27 cellular contexts compared by ENCODE assay signal in the genomic region with DNA sequence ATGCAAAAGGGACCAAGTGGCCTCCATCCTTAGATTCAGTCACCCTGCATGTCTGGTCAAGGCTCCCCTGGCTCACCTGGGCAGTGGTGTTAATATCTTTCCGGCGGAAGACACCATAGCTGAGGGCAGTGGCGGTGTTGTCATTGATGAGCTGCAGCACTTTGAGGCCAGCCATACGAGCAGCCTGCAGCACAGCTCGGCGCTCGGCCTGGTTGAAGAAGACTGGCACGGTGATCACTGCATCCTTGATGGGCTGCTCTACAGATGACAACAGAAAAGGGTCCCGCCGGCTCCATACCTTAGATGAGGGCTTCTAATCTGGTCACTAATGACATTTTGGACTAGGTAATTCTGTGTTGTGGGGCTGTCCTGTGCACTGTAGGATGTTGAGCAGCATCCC. TPM values are rescaled to one million over a fixed set of nuclear protein-coding genes. Genes with fewer than 3 reads are reported as not detected.
DNase-seq lines count a peak whose midpoint lies in the region; ATAC-seq and TF ChIP-seq lines count a peak whose summit lies in the region.
"Had no signal": no experiment of that assay in that cellular context is flagged by ENCODE, and none has a peak within 500 bp of the region (broad histone marks: within the 10 kb centered on the region; RNA-seq: fewer than 3 reads in every experiment).

No MANE protein-coding gene starts in this region.

- H2AFZ ChIP-seq in GM23338 = no peak overlapping the region

- H3K9me3 ChIP-seq in endodermal cell (ENCODE audit: control insufficient read depth, low read length) (no peaks in the 10 kb centered on the region), spleen (no peaks in the 10 kb centered on the region)
- H3K9me3 ChIP-seq: body of pancreas, esophagus squamous epithelium, gastrocnemius medialis, HAP-1, MG63, pancreas, SJSA1, upper lobe of left lung had no signal

- peaks cover 59% of the 10 kb centered on the region for H3K4me1 Mint-ChIP-seq in activated naive CD4-positive, alpha-beta T cell treated with anti-CD3 and anti-CD28 coated beads for 36 hours (ENCODE audit: low read depth)
- H3K4me1 Mint-ChIP-seq in GM23338 (peaks cover 14% of the 10 kb centered on the region), endodermal cell (peaks cover 16% of the 10 kb centered on the region)

- peak overlapping the region; percentile 41 for H3K4me3 Mint-ChIP-seq in activated naive CD4-positive, alpha-beta T cell treated with anti-CD3 and anti-CD28 coated beads for 36 hours
- H3K4me3 Mint-ChIP-seq in GM23338 (peak overlapping the region; percentile 50; the same call in 2 of the 3 replicates), endodermal cell (peak overlapping the region; percentile 90)

- intact Hi-C loops in activated naive CD4-positive, alpha-beta T cell treated with anti-CD3 and anti-CD28 coated beads for 36 hours (cut with micrococcal nuclease) = no loop called here
- intact Hi-C loops in spleen (cut with DNase I; ENCODE audit: low total_unique reads) = no loop called here

- H3K27ac Mint-ChIP-seq in activated naive CD4-positive, alpha-beta T cell treated with anti-CD3 and anti-CD28 coated beads for 36 hours = peak overlapping the region; percentile 24
- no peak overlapping the region for H3K27ac Mint-ChIP-seq in activated naive CD4-positive, alpha-beta T cell treated with anti-CD3 and anti-CD28 coated beads, Interleukin-2, amount 50 U/mL, for 72 hours
- H3K27ac Mint-ChIP-seq in GM23338 (no peak overlapping the region), endodermal cell (peak overlapping the region; percentile 26)

- WGBS in endodermal cell (ENCODE audit: insufficient coverage in 1 of 2, insufficient read length in 1 of 2), 2 experiments = 92 to 94% methylated on average over 10 of the region's 10 CpGs
- WGBS in spleen, 5 donors = 97 to 100% (median 98%) methylated on average over 7 to 10 of the region's 10 CpGs

- DNase-seq in activated naive CD4-positive, alpha-beta T cell treated with anti-CD3 and anti-CD28 coated beads for 36 hours = no peak
- no peak for DNase-seq in activated naive CD4-positive, alpha-beta T cell treated with anti-CD3 and anti-CD28 coated beads, Interleukin-2, amount 50 U/mL, for 72 hours (ENCODE audit: low spot score in 2 of 2)
- DNase-seq in GM23338 (ENCODE audit: low spot score) (no peak), endodermal cell (no peak), spleen (peak; percentile 54), NCI-H446 treated with DMSO at 0.1 percent for 48 hours (lab: John Stamatoyannopoulos, UW) (no peak), dermis blood vessel endothelial cell (no peak), occipital lobe (lab: John Stamatoyannopoulos, UW) (no peak)
- DNase-seq: ACHN; activated CD4-positive, alpha-beta T cell treated with anti-CD3 and anti-CD28 coated beads, Interleukin-2, amount 50 U/mL, for 48 hours; activated T-cell treated with anti-CD3 and anti-CD28 coated beads, Interleukin-2, amount 50 U/mL, for 1 hour; body of pancreas; C1 segment of cervical spinal cord; effector memory CD8-positive, alpha-beta T cell; esophagus squamous epithelium; gastrocnemius medialis; IMR-90; MG63; NCI-H1417; NCI-H510A treated with DMSO at 0.1 percent for 48 hours; right cardiac atrium; stimulated activated CD4-positive, alpha-beta T cell treated with anti-CD3 and anti-CD28 coated beads, Interleukin-12 subunit alpha, Interleukin-12 subunit beta, amount 100 ng/mL, for 4 hours; T-helper 9 cell; upper lobe of left lung had no signal

- no peak overlapping the region for H3K4me2 ChIP-seq in GM23338

- TF ChIP-seq CTCF in GM23338 (conservative IDR thresholded peaks at IDR 0.05; ENCODE audit: low read depth in 2 of 2) (no peak), endodermal cell (conservative IDR thresholded peaks at IDR 0.05) (no peak), spleen (IDR thresholded peaks at IDR 0.05 in 8 of 11, conservative IDR thresholded peaks at IDR 0.05 in 3 of 11) (no peak)

- H3F3A ChIP-seq in GM23338 (replicated peaks; ENCODE audit: low read depth) = peaks cover 16% of the 10 kb centered on the region

- no peak for TF ChIP-seq POLR2A in spleen (IDR thresholded peaks at IDR 0.05)

- no peak overlapping the region for H3K4me3 ChIP-seq in GM23338
- no peak overlapping the region for H3K4me3 ChIP-seq in endodermal cell (ENCODE audit: low read length)
- H3K4me3 ChIP-seq in spleen = no peak overlapping the region
- H3K4me3 ChIP-seq: body of pancreas, esophagus squamous epithelium, gastrocnemius medialis, HAP-1, MG63, SJSA1, upper lobe of left lung had no signal

- H3K27me3 ChIP-seq in GM23338 (ENCODE audit: insufficient read depth) (no peaks in the 10 kb centered on the region), endodermal cell (ENCODE audit: control insufficient read depth, insufficient read depth, low read length, poor library complexity, severe bottlenecking) (no peaks in the 10 kb centered on the region), spleen (replicated peaks in 1 of 7) (no peaks in the 10 kb centered on the region)
- H3K27me3 ChIP-seq: body of pancreas, esophagus squamous epithelium, gastrocnemius medialis, MG63, pancreas, SJSA1, upper lobe of left lung had no signal

- CTCF ChIA-PET in activated naive CD4-positive, alpha-beta T cell treated with anti-CD3 and anti-CD28 coated beads for 36 hours (lab: Charles Lee) = interaction anchor here (0.6 to 1.4 kb wide), 2 partner anchors 45 to 621 kb away, joined by 3 read pairs; no protein-coding TSS in a partner anchor

- no peaks in the 10 kb centered on the region for H3K9me2 ChIP-seq in GM23338 (ENCODE audit: insufficient read depth)

- H3K4me1 ChIP-seq in GM23338 (ENCODE audit: insufficient read depth) (peaks cover 14% of the 10 kb centered on the region), endodermal cell (ENCODE audit: control insufficient read depth, insufficient read depth, low read length) (no peaks in the 10 kb centered on the region), spleen (peaks cover 22 to 56% (median 29%) of the 10 kb centered on the region in 6 donors)

- H3K36me3 ChIP-seq in GM23338 (ENCODE audit: insufficient read depth) (peaks cover 52% of the 10 kb centered on the region), endodermal cell (ENCODE audit: control insufficient read depth, insufficient read depth, low read length) (peaks cover 63% of the 10 kb centered on the region), spleen (peaks cover 4 to 61% (median 56%) of the 10 kb centered on the region in 6 donors)

- no peaks in the 10 kb centered on the region for H3K27me3 Mint-ChIP-seq in activated naive CD4-positive, alpha-beta T cell treated with anti-CD3 and anti-CD28 coated beads for 36 hours (ENCODE audit: low read depth)
- peaks cover 17% of the 10 kb centered on the region for H3K27me3 Mint-ChIP-seq in GM23338 (ENCODE audit: insufficient read depth, low read depth, poor library complexity)
- no peaks in the 10 kb centered on the region for H3K27me3 Mint-ChIP-seq in endodermal cell (ENCODE audit: insufficient read depth)
- H3K27me3 Mint-ChIP-seq: effector memory CD8-positive, alpha-beta T cell had no signal

- H3K36me3 Mint-ChIP-seq in activated naive CD4-positive, alpha-beta T cell treated with anti-CD3 and anti-CD28 coated beads for 36 hours (ENCODE audit: low read depth) = peaks cover 46% of the 10 kb centered on the region
- H3K36me3 Mint-ChIP-seq in activated naive CD4-positive, alpha-beta T cell treated with anti-CD3 and anti-CD28 coated beads, Interleukin-2, amount 50 U/mL, for 72 hours = peaks cover 47 to 51% of the 10 kb centered on the region in 2 donors
- peaks cover 76% of the 10 kb centered on the region for H3K36me3 Mint-ChIP-seq in GM23338 (ENCODE audit: low read depth)
- peaks cover 67% of the 10 kb centered on the region for H3K36me3 Mint-ChIP-seq in endodermal cell (ENCODE audit: low read depth)

- H3K79me2 ChIP-seq in GM23338 (replicated peaks; ENCODE audit: insufficient read depth) = peaks cover 43% of the 10 kb centered on the region

- H3K9ac ChIP-seq in endodermal cell (ENCODE audit: extremely low read depth, low read length, poor library complexity, severe bottlenecking) = no peak overlapping the region

- H4K20me1 ChIP-seq in GM23338 (replicated peaks; ENCODE audit: insufficient read depth) = peaks cover 31% of the 10 kb centered on the region

- ATAC-seq in activated naive CD4-positive, alpha-beta T cell treated with anti-CD3 and anti-CD28 coated beads, Interleukin-2, amount 50 U/mL, for 72 hours = no peak
- no peak for ATAC-seq in GM23338
- ATAC-seq: body of pancreas; effector memory CD8-positive, alpha-beta T cell; gastrocnemius medialis; pancreas; right cardiac atrium had no signal

- no peak overlapping the region for H3K27ac ChIP-seq in GM23338 (ENCODE audit: low read depth)
- H3K27ac ChIP-seq in endodermal cell (ENCODE audit: low read depth, low read length) = no peak overlapping the region
- H3K27ac ChIP-seq in spleen = no peak overlapping the region
- H3K27ac ChIP-seq: body of pancreas, esophagus squamous epithelium, gastrocnemius medialis, pancreas, SJSA1, upper lobe of left lung had no signal

- no peaks in the 10 kb centered on the region for H3K9me3 Mint-ChIP-seq in activated naive CD4-positive, alpha-beta T cell treated with anti-CD3 and anti-CD28 coated beads for 36 hours
- H3K9me3 Mint-ChIP-seq in activated naive CD4-positive, alpha-beta T cell treated with anti-CD3 and anti-CD28 coated beads, Interleukin-2, amount 50 U/mL, for 72 hours = no peaks in the 10 kb centered on the region
- H3K9me3 Mint-ChIP-seq in GM23338 (peaks cover 7% of the 10 kb centered on the region; the same call in 1 of the 3 replicates), endodermal cell (peaks cover 4% of the 10 kb centered on the region)
- H3K9me3 Mint-ChIP-seq: effector memory CD8-positive, alpha-beta T cell had no signal

RNA-seq across cellular contexts. Expression of gene HYOU1, which starts 2.6 kb away (rescaled TPM):
- total RNA-seq in activated naive CD4-positive, alpha-beta T cell treated with anti-CD3 and anti-CD28 coated beads for 36 hours = 100 to 1,000 TPM; 108 to 116 TPM
- 100 to 1,000 TPM in 1 of 2 donors, 10 to 100 TPM in 1; 71.7 to 117 TPM for total RNA-seq in activated naive CD4-positive, alpha-beta T cell treated with anti-CD3 and anti-CD28 coated beads, Interleukin-2, amount 50 U/mL, for 72 hours
- total RNA-seq in GM23338 (2014; rRNA removed; shearing (Covaris generic)) = 221 and 229 TPM in 2 replicates
- polyA plus RNA-seq in GM23338 (2016; fragmentation: Nextera tagmentation; extraction: Ambion mirVana) (48.2 and 51.6 TPM in 2 replicates), spleen (10 to 100 TPM; 12.3 to 22.7 (median 15.5) TPM)
- total RNA-seq in endodermal cell (100 to 1,000 TPM; 277 to 315 TPM), spleen (100 to 1,000 TPM in 3 of 7 donors, 10 to 100 TPM in 4; 48.2 to 131 (median 80.8) TPM), dermis blood vessel endothelial cell (194 and 353 TPM in 2 replicates), occipital lobe (37.0 TPM)
- 144 TPM for polyA plus RNA-seq in endodermal cell (2013, experiment 1 of 2)
- 161 TPM for polyA plus RNA-seq in endodermal cell (2013, experiment 2 of 2)

RNA-seq across cellular contexts. Expression of gene VPS11, which starts 13.2 kb away (rescaled TPM):
- 10 to 100 TPM; 16.9 to 19.5 TPM for total RNA-seq in activated naive CD4-positive, alpha-beta T cell treated with anti-CD3 and anti-CD28 coated beads for 36 hours
- 10 to 100 TPM; 26.6 to 42.2 TPM for total RNA-seq in activated naive CD4-positive, alpha-beta T cell treated with anti-CD3 and anti-CD28 coated beads, Interleukin-2, amount 50 U/mL, for 72 hours
- 13.4 and 14.6 TPM in 2 replicates for total RNA-seq in GM23338 (2014; rRNA removed; shearing (Covaris generic))
- polyA plus RNA-seq in GM23338 (2016; fragmentation: Nextera tagmentation; extraction: Ambion mirVana) = 11.5 and 15.5 TPM in 2 replicates
- total RNA-seq in endodermal cell = 10 to 100 TPM; 26.9 to 29.1 TPM
- 27.6 TPM for polyA plus RNA-seq in endodermal cell (2013, experiment 1 of 2)
- 25.2 TPM for polyA plus RNA-seq in endodermal cell (2013, experiment 2 of 2)
- 10 to 100 TPM; 30.1 to 48.7 (median 44.8) TPM for total RNA-seq in spleen
- 10 to 100 TPM; 41.8 to 66.7 (median 42.4) TPM for polyA plus RNA-seq in spleen
- total RNA-seq in dermis blood vessel endothelial cell = 24.6 and 25.7 TPM in 2 replicates
- total RNA-seq in occipital lobe = 22.1 TPM

RNA-seq across cellular contexts. Expression of gene SLC37A4, which starts 23.7 kb away (rescaled TPM):
- 10 to 100 TPM; 28.3 to 30.3 TPM for total RNA-seq in activated naive CD4-positive, alpha-beta T cell treated with anti-CD3 and anti-CD28 coated beads for 36 hours
- 10 to 100 TPM; 22.3 to 33.4 TPM for total RNA-seq in activated naive CD4-positive, alpha-beta T cell treated with anti-CD3 and anti-CD28 coated beads, Interleukin-2, amount 50 U/mL, for 72 hours
- total RNA-seq in GM23338 (2014; rRNA removed; shearing (Covaris generic)) = 50.2 and 56.4 TPM in 2 replicates
- 20.0 and 23.4 TPM in 2 replicates for polyA plus RNA-seq in GM23338 (2016; fragmentation: Nextera tagmentation; extraction: Ambion mirVana)
- 10 to 100 TPM; 63.6 to 75.3 TPM for total RNA-seq in endodermal cell
- polyA plus RNA-seq in endodermal cell (2013, experiment 1 of 2) = 53.1 TPM
- polyA plus RNA-seq in endodermal cell (2013, experiment 2 of 2) = 48.1 TPM
- total RNA-seq in spleen = 10 to 100 TPM in 6 of 7 donors, 1 to 10 TPM in 1; 9.9 to 26.0 (median 15.9) TPM
- polyA plus RNA-seq in spleen = 10 to 100 TPM in 2 of 3 donors, 1 to 10 TPM in 1; 8.2 to 12.6 (median 10.1) TPM
- 18.4 and 27.3 TPM in 2 replicates for total RNA-seq in dermis blood vessel endothelial cell
- 9.5 TPM for total RNA-seq in occipital lobe

RNA-seq across cellular contexts. Expression of gene HMBS, which starts 30.3 kb away (rescaled TPM):
- total RNA-seq in activated naive CD4-positive, alpha-beta T cell treated with anti-CD3 and anti-CD28 coated beads for 36 hours = 10 to 100 TPM; 27.9 to 29.4 TPM
- 10 to 100 TPM; 20.0 to 35.7 TPM for total RNA-seq in activated naive CD4-positive, alpha-beta T cell treated with anti-CD3 and anti-CD28 coated beads, Interleukin-2, amount 50 U/mL, for 72 hours
- 91.7 and 107 TPM in 2 replicates for total RNA-seq in GM23338 (2014; rRNA removed; shearing (Covaris generic))
- polyA plus RNA-seq in GM23338 (2016; fragmentation: Nextera tagmentation; extraction: Ambion mirVana) (101 and 105 TPM in 2 replicates), spleen (10 to 100 TPM; 22.8 to 42.0 (median 23.3) TPM)
- total RNA-seq in endodermal cell (10 to 100 TPM; 45.9 to 54.8 TPM), spleen (10 to 100 TPM in 6 of 7 donors, 1 to 10 TPM in 1; 7.4 to 42.6 (median 14.1) TPM), dermis blood vessel endothelial cell (3.4 and 11.2 TPM in 2 replicates), occipital lobe (2.0 TPM)
- 42.7 TPM for polyA plus RNA-seq in endodermal cell (2013, experiment 1 of 2)
- 40.0 TPM for polyA plus RNA-seq in endodermal cell (2013, experiment 2 of 2)

RNA-seq across cellular contexts. Expression of gene TRAPPC4, which starts 35.9 kb away (rescaled TPM):
- total RNA-seq in activated naive CD4-positive, alpha-beta T cell treated with anti-CD3 and anti-CD28 coated beads for 36 hours = 10 to 100 TPM; 66.4 to 69.9 TPM
- 100 to 1,000 TPM in 1 of 2 donors, 10 to 100 TPM in 1; 67.3 to 123 TPM for total RNA-seq in activated naive CD4-positive, alpha-beta T cell treated with anti-CD3 and anti-CD28 coated beads, Interleukin-2, amount 50 U/mL, for 72 hours
- 79.9 and 97.2 TPM in 2 replicates for total RNA-seq in GM23338 (2014; rRNA removed; shearing (Covaris generic))
- polyA plus RNA-seq in GM23338 (2016; fragmentation: Nextera tagmentation; extraction: Ambion mirVana) (118 and 142 TPM in 2 replicates), spleen (10 to 100 TPM; 33.1 to 53.0 (median 47.6) TPM)
- total RNA-seq in endodermal cell (10 to 100 TPM; 60.0 to 66.8 TPM), spleen (10 to 100 TPM; 43.0 to 61.8 (median 54.4) TPM), dermis blood vessel endothelial cell (90.2 and 116 TPM in 2 replicates), occipital lobe (63.9 TPM)
- 78.9 TPM for polyA plus RNA-seq in endodermal cell (2013, experiment 1 of 2)
- polyA plus RNA-seq in endodermal cell (2013, experiment 2 of 2) = 77.1 TPM

Comparison
In these comparisons a context has a peak if more than half of its experiments do, and no peak if none do; other contexts are left out.
1. H3K27ac Mint-ChIP-seq: peak in activated naive CD4-positive, alpha-beta T cell treated with anti-CD3 and anti-CD28 coated beads for 36 hours (single experiment) and endodermal cell (single experiment); none in activated naive CD4-positive, alpha-beta T cell treated with anti-CD3 and anti-CD28 coated beads, Interleukin-2, amount 50 U/mL, for 72 hours (0 of 2) and GM23338 (single experiment).
2. Peak in every context shown above with its lines, with median percentiles within 50 percentile points of each other: H3K4me3 Mint-ChIP-seq.